In genomic region chr5:1733369-1733768, GRCh38 we compare ENCODE assay signal across 26 cellular contexts.
DNase-seq lines count a peak whose midpoint lies in the region; ATAC-seq and TF ChIP-seq lines count a peak whose summit lies in the region.
"Had no signal": no experiment of that assay in that cellular context is flagged by ENCODE, and none has a peak within 500 bp of the region (broad histone marks: within the 10 kb centered on the region; RNA-seq: fewer than 3 reads in every experiment).

No MANE protein-coding gene starts in this region.

- H3K9me3 Mint-ChIP-seq in natural killer cell (no peaks in the 10 kb centered on the region), type B pancreatic cell (no peaks in the 10 kb centered on the region)
- H3K9me3 Mint-ChIP-seq in natural killer cell treated with Interleukin-12 subunit alpha and Interleukin-12 subunit beta and Interleukin-15 and Interleukin-18, amount 100 ng/mL, for 72 hours, result no peaks in the 10 kb centered on the region
- H3K9me3 Mint-ChIP-seq: activated naive CD4-positive, alpha-beta T cell treated with anti-CD3 and anti-CD28 coated beads, Interleukin-2, amount 10 ng/mL, durations not matched to agents 7 days and 5 days had no signal

- H3K27me3 ChIP-seq in SK-N-SH (ENCODE audit: insufficient read depth), result peaks cover 41% of the 10 kb centered on the region

- no peaks in the 10 kb centered on the region for H3K4me1 ChIP-seq in SK-N-SH (ENCODE audit: control insufficient read depth in 1 of 2, insufficient read depth in 2 of 2, low read depth in 1 of 2, low read length in 1 of 2)
- H3K4me1 ChIP-seq: Caco-2, psoas muscle, suprapubic skin had no signal

- ATAC-seq in SK-N-SH treated with all-trans-retinoic acid at 6 μM for 48 hours (no peak), natural killer cell (no peak)
- no peak for ATAC-seq in natural killer cell treated with Interleukin-12 subunit alpha and Interleukin-12 subunit beta and Interleukin-15 and Interleukin-18, amount 100 ng/mL, for 72 hours
- ATAC-seq: left colon; PC-3; psoas muscle; stimulated activated naive B cell treated with anti-CD40 and anti-IgM and Interleukin-4, amounts not matched to agents 10 μg/mL and 1 μg/mL and 100 μg/mL, for 72 hours had no signal

- no peaks in the 10 kb centered on the region for H3K9me2 ChIP-seq in SK-N-SH

- no peak for TF ChIP-seq EP300 in SK-N-SH (IDR thresholded peaks at IDR 0.05; ENCODE audit: borderline replicate concordance in 1 of 2, low read depth in 1 of 2, low read length in 1 of 2)

- no peak overlapping the region for H3K27ac ChIP-seq in SK-N-SH (ENCODE audit: low read depth in 2 of 2, low read length in 1 of 2)
- H3K27ac ChIP-seq: 22Rv1, C4-2B, psoas muscle, suprapubic skin had no signal

- DNase-seq in SK-N-SH (peak; percentile 11), natural killer cell (peak; percentile 4), mucosa of gallbladder (ENCODE audit: low spot score) (peak; percentile 6), type B pancreatic cell (ENCODE audit: extremely low spot score, unreplicated experiment) (peak; percentile 58), NCI-H1694 (lab: John Stamatoyannopoulos, UW) (no peak), AG08395 (ENCODE audit: low spot score) (no peak)
- no peak for DNase-seq in natural killer cell treated with Interleukin-12 subunit alpha and Interleukin-12 subunit beta and Interleukin-15 and Interleukin-18, amount 100 ng/mL, for 72 hours (ENCODE audit: low spot score)
- DNase-seq: Caco-2; hypothalamus; IMR-90; left colon; mesenchymal stem cell; MV-4-11; NCI-H1436; NCI-H2081 treated with DMSO at 0.1 percent for 48 hours; NCI-H226; NCI-H69; PC-3; psoas muscle; stimulated activated naive B cell treated with anti-CD40 and anti-IgM and Interleukin-4, amounts not matched to agents 10 μg/mL and 1 μg/mL and 100 μg/mL, for 72 hours had no signal

- no peak for TF ChIP-seq RAD21 in SK-N-SH (IDR thresholded peaks at IDR 0.05; ENCODE audit: low read length)

- H3K27me3 Mint-ChIP-seq in natural killer cell (ENCODE audit: low read depth in 2 of 2) (peaks cover 0 to 6% of the 10 kb centered on the region in 2 donors), type B pancreatic cell (peaks cover 36% of the 10 kb centered on the region)
- H3K27me3 Mint-ChIP-seq in natural killer cell treated with Interleukin-12 subunit alpha and Interleukin-12 subunit beta and Interleukin-15 and Interleukin-18, amount 100 ng/mL, for 72 hours, result peaks cover under 1 to 5% of the 10 kb centered on the region in 2 donors

- no peak overlapping the region for H3K4me2 ChIP-seq in SK-N-SH

- POLR2A ChIA-PET in SK-N-SH (lab: Yijun Ruan, JAX), result no interaction called here

- H3K27ac Mint-ChIP-seq in natural killer cell, result no peak overlapping the region
- H3K27ac Mint-ChIP-seq in natural killer cell treated with Interleukin-12 subunit alpha and Interleukin-12 subunit beta and Interleukin-15 and Interleukin-18, amount 100 ng/mL, for 72 hours, result no peak overlapping the region
- no peak overlapping the region for H3K27ac Mint-ChIP-seq in type B pancreatic cell
- H3K27ac Mint-ChIP-seq: activated naive CD4-positive, alpha-beta T cell treated with anti-CD3 and anti-CD28 coated beads, Interleukin-2, amount 10 ng/mL, durations not matched to agents 7 days and 5 days; brain; stimulated activated naive B cell treated with anti-CD40 and anti-IgM and Interleukin-4, amounts not matched to agents 10 μg/mL and 1 μg/mL and 100 μg/mL, for 72 hours had no signal

- H2AFZ ChIP-seq in SK-N-SH (ENCODE audit: low read depth), result no peak overlapping the region

- H4K20me1 ChIP-seq in SK-N-SH (ENCODE audit: insufficient read depth), result no peaks in the 10 kb centered on the region

- H3F3A ChIP-seq in SK-N-SH (replicated peaks; ENCODE audit: insufficient read depth), result no peaks in the 10 kb centered on the region

- intact Hi-C loops in natural killer cell (cut with micrococcal nuclease), result loop anchor here (10.0 kb wide), 1 partner anchor 281 kb away; no protein-coding TSS in a partner anchor

- no peak overlapping the region for H3K4me3 ChIP-seq in SK-N-SH (ENCODE audit: low read depth in 2 of 2, low read length in 1 of 2)
- H3K4me3 ChIP-seq: psoas muscle, suprapubic skin had no signal

- H3K4me3 Mint-ChIP-seq in natural killer cell (no peak overlapping the region), type B pancreatic cell (no peak overlapping the region)
- H3K4me3 Mint-ChIP-seq in natural killer cell treated with Interleukin-12 subunit alpha and Interleukin-12 subunit beta and Interleukin-15 and Interleukin-18, amount 100 ng/mL, for 72 hours, result no peak overlapping the region
- H3K4me3 Mint-ChIP-seq: activated naive CD4-positive, alpha-beta T cell treated with anti-CD3 and anti-CD28 coated beads, Interleukin-2, amount 10 ng/mL, durations not matched to agents 7 days and 5 days; brain; stimulated activated naive B cell treated with anti-CD40 and anti-IgM and Interleukin-4, amounts not matched to agents 10 μg/mL and 1 μg/mL and 100 μg/mL, for 72 hours had no signal

- H3K9ac ChIP-seq in SK-N-SH, result no peak overlapping the region

- 4% methylated on average over 7 of the region's 7 CpGs for WGBS in SK-N-SH (ENCODE audit: low lambda C conversion rate)

- H3K79me2 ChIP-seq in SK-N-SH (ENCODE audit: insufficient read depth), result no peaks in the 10 kb centered on the region

- H3K36me3 ChIP-seq in SK-N-SH (replicated peaks in 1 of 2; ENCODE audit: control insufficient read depth in 1 of 2, insufficient read depth in 2 of 2, low read length in 1 of 2), result no peaks in the 10 kb centered on the region
- H3K36me3 ChIP-seq: suprapubic skin had no signal

- TF ChIP-seq CTCF in SK-N-SH (IDR thresholded peaks at IDR 0.05) (no peak), natural killer cell (IDR thresholded peaks at IDR 0.05) (no peak), type B pancreatic cell (conservative IDR thresholded peaks at IDR 0.05) (no peak)

- CTCF ChIA-PET in SK-N-SH (lab: Yijun Ruan, JAX), result no interaction called here

- no peaks in the 10 kb centered on the region for H3K9me3 ChIP-seq in SK-N-SH
- H3K9me3 ChIP-seq: Caco-2, psoas muscle, suprapubic skin had no signal

- H3K4me1 Mint-ChIP-seq in natural killer cell (no peaks in the 10 kb centered on the region), type B pancreatic cell (ENCODE audit: unreplicated experiment) (no peaks in the 10 kb centered on the region)
- H3K4me1 Mint-ChIP-seq in natural killer cell treated with Interleukin-12 subunit alpha and Interleukin-12 subunit beta and Interleukin-15 and Interleukin-18, amount 100 ng/mL, for 72 hours (ENCODE audit: low read depth in 2 of 2), result no peaks in the 10 kb centered on the region
- H3K4me1 Mint-ChIP-seq: activated naive CD4-positive, alpha-beta T cell treated with anti-CD3 and anti-CD28 coated beads, Interleukin-2, amount 10 ng/mL, durations not matched to agents 7 days and 5 days; brain; stimulated activated naive B cell treated with anti-CD40 and anti-IgM and Interleukin-4, amounts not matched to agents 10 μg/mL and 1 μg/mL and 100 μg/mL, for 72 hours had no signal

- H3K36me3 Mint-ChIP-seq in natural killer cell, result no peaks in the 10 kb centered on the region
- H3K36me3 Mint-ChIP-seq in natural killer cell treated with Interleukin-12 subunit alpha and Interleukin-12 subunit beta and Interleukin-15 and Interleukin-18, amount 100 ng/mL, for 72 hours, result no peaks in the 10 kb centered on the region
- no peaks in the 10 kb centered on the region for H3K36me3 Mint-ChIP-seq in type B pancreatic cell
- H3K36me3 Mint-ChIP-seq: activated naive CD4-positive, alpha-beta T cell treated with anti-CD3 and anti-CD28 coated beads, Interleukin-2, amount 10 ng/mL, durations not matched to agents 7 days and 5 days; brain; stimulated activated naive B cell treated with anti-CD40 and anti-IgM and Interleukin-4, amounts not matched to agents 10 μg/mL and 1 μg/mL and 100 μg/mL, for 72 hours had no signal

TF ChIP-seq in SK-N-SH, 30 proteins besides CTCF, POLR2A, EP300 and RAD21 (continues in another document):
- TF ChIP-seq YY1 (IDR thresholded peaks at IDR 0.05; ENCODE audit: low read depth) (no peak), CHD2 (IDR thresholded peaks at IDR 0.05; ENCODE audit: low read length, partially characterized antibody) (no peak), RCOR1 (IDR thresholded peaks at IDR 0.05; ENCODE audit: low read length) (no peak), RXRA (IDR thresholded peaks at IDR 0.05; ENCODE audit: borderline replicate concordance, low read depth) (no peak)
- TF ChIP-seq, protein P1, sequence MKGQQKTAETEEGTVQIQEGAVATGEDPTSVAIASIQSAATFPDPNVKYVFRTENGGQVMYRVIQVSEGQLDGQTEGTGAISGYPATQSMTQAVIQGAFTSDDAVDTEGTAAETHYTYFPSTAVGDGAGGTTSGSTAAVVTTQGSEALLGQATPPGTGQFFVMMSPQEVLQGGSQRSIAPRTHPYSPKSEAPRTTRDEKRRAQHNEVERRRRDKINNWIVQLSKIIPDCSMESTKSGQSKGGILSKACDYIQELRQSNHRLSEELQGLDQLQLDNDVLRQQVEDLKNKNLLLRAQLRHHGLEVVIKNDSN (IDR thresholded peaks at IDR 0.05; ENCODE audit: borderline replicate concordance, low read depth), result no peak

TF ChIP-seq in SK-N-SH treated with all-trans-retinoic acid at 6 μM for 48 hours, 23 proteins besides CTCF, POLR2A, EP300 and RAD21 (continues in another document):
- TF ChIP-seq, protein P2, sequence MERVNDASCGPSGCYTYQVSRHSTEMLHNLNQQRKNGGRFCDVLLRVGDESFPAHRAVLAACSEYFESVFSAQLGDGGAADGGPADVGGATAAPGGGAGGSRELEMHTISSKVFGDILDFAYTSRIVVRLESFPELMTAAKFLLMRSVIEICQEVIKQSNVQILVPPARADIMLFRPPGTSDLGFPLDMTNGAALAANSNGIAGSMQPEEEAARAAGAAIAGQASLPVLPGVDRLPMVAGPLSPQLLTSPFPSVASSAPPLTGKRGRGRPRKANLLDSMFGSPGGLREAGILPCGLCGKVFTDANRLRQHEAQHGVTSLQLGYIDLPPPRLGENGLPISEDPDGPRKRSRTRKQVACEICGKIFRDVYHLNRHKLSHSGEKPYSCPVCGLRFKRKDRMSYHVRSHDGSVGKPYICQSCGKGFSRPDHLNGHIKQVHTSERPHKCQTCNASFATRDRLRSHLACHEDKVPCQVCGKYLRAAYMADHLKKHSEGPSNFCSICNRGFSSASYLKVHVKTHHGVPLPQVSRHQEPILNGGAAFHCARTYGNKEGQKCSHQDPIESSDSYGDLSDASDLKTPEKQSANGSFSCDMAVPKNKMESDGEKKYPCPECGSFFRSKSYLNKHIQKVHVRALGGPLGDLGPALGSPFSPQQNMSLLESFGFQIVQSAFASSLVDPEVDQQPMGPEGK (CRISPR knock-in tag; IDR thresholded peaks at IDR 0.05; ENCODE audit: borderline replicate concordance), result no peak

Comparison
In these comparisons a context has a peak if more than half of its experiments do, and no peak if none do; other contexts are left out.
1. DNase-seq: peak in SK-N-SH (single experiment), natural killer cell (single experiment), mucosa of gallbladder (single experiment) and type B pancreatic cell (single experiment); none in natural killer cell treated with Interleukin-12 subunit alpha and Interleukin-12 subunit beta and Interleukin-15 and Interleukin-18, amount 100 ng/mL, for 72 hours (single experiment), NCI-H1694 (single experiment) and AG08395 (single experiment).